18 cellular contexts compared by ENCODE assay signal in genomic region chr1:55626326-55626725, GRCh38.
"Had no signal": no experiment of that assay in that cellular context is flagged by ENCODE, and none has a peak within 500 bp of the region (broad histone marks: within the 10 kb centered on the region; RNA-seq: fewer than 3 reads in every experiment).

No MANE protein-coding gene starts in this region.

- DNase-seq: activated CD4-positive, CD25-positive, alpha-beta regulatory T cell treated with anti-CD3 and anti-CD28 coated beads, Interleukin-2, amount 50 U/mL, for 72 hours; activated gamma-delta T cell; activated T-cell treated with anti-CD3 and anti-CD28 coated beads, Interleukin-2, amount 50 U/mL, for 72 hours; amygdala; heart right ventricle; left ventricle myocardium inferior; mucosa of descending colon; naive B cell; small intestine; stimulated activated CD4-positive, alpha-beta T cell treated with anti-CD3 and anti-CD28 coated beads, Interleukin-4, amount 100 ng/mL, for 24 hours; T-helper 2 cell; testis; upper lobe of left lung had no signal

- H3K27me3 ChIP-seq: gastroesophageal sphincter, heart right ventricle, right atrium auricular region, testis, upper lobe of left lung had no signal

- H3K4me1 ChIP-seq: gastroesophageal sphincter, left ventricle myocardium inferior, right atrium auricular region, testis, upper lobe of left lung had no signal

- FAIRE-seq: small intestine had no signal

- H3K27ac ChIP-seq: coronary artery, gastroesophageal sphincter, heart right ventricle, left ventricle myocardium inferior, right atrium auricular region, testis, upper lobe of left lung, VCaP had no signal

- H3K36me3 ChIP-seq: gastroesophageal sphincter, heart right ventricle, left ventricle myocardium inferior, right atrium auricular region, upper lobe of left lung had no signal

- H3K4me3 ChIP-seq: coronary artery, gastroesophageal sphincter, heart right ventricle, left ventricle myocardium inferior, mucosa of descending colon, right atrium auricular region, testis, upper lobe of left lung had no signal

- ATAC-seq: activated T-cell treated with anti-CD3 and anti-CD28 coated beads, Interleukin-2, amount 50 U/mL, for 72 hours; gastroesophageal sphincter; heart right ventricle; mucosa of descending colon; stimulated activated effector memory CD8-positive, alpha-beta T cell treated with anti-CD3 and anti-CD28 coated beads, Interleukin-12 subunit alpha, Interleukin-12 subunit beta, amount 100 ng/mL, for 72 hours had no signal

- H3K9me3 ChIP-seq: mucosa of descending colon, testis, upper lobe of left lung had no signal
